8 cellular contexts compared by ENCODE assay signal in genomic region chr19:16571689-16572331, GRCh38. TPM values are rescaled to one million over a fixed set of nuclear protein-coding genes. Genes with fewer than 3 reads are reported as not detected.
DNase-seq lines count a peak whose midpoint lies in the region; ATAC-seq and TF ChIP-seq lines count a peak whose summit lies in the region.

No MANE protein-coding gene starts in this region.

- intact Hi-C loops in esophagus muscularis mucosa (cut with DNase I): loop anchor here (5.0 kb wide), 1 partner anchor 55 kb away; the partner anchor contains the start of gene MED26

- no peaks in the 10 kb centered on the region for H3K27me3 ChIP-seq in esophagus muscularis mucosa

- DNase-seq in AG08395 (ENCODE audit: low spot score) (peak; percentile 19), UCSD-AML1 (lab: John Stamatoyannopoulos, UW; ENCODE audit: unreplicated experiment) (peak; percentile 45), esophagus muscularis mucosa (ENCODE audit: extremely low spot score) (no peak), omental fat pad (ENCODE audit: low spot score) (no peak), NCI-H524 (lab: John Stamatoyannopoulos, UW) (no peak)
- DNase-seq in NK-92 treated with Interleukin-12 subunit alpha and Interleukin-12 subunit beta, amount 100 ng/mL, for 24 hours (lab: John Stamatoyannopoulos, UW): no peak

- TF ChIP-seq EP300 in esophagus muscularis mucosa (IDR thresholded peaks at IDR 0.05): no peak

- no peaks in the 10 kb centered on the region for H3K9me3 ChIP-seq in esophagus muscularis mucosa

- TF ChIP-seq POLR2A in esophagus muscularis mucosa (IDR thresholded peaks at IDR 0.05; ENCODE audit: low read depth): no peak

- WGBS in esophagus muscularis mucosa: under 1% methylated on average over 19 of the region's 80 CpGs

- H3K4me1 ChIP-seq in esophagus muscularis mucosa: peaks cover 25 to 72% (median 47%) of the 10 kb centered on the region in 4 donors

- H3K27ac ChIP-seq in esophagus muscularis mucosa (replicated peaks in 1 of 4): peak overlapping the region; percentile 78 to 91 (median 81)

- ATAC-seq in GM18858 (IDR thresholded peaks at IDR 0.05; ENCODE audit: unreplicated experiment) (peak; percentile 14), HG03135 (IDR thresholded peaks at IDR 0.05; ENCODE audit: unreplicated experiment) (peak; percentile 22), omental fat pad (ENCODE audit: low FRiP score) (peak; percentile 12)

- peak overlapping the region; percentile 68 to 97 (median 72) for H3K4me3 ChIP-seq in esophagus muscularis mucosa

- H3K36me3 ChIP-seq in esophagus muscularis mucosa: peaks cover 25 to 56% (median 44%) of the 10 kb centered on the region in 4 donors

- TF ChIP-seq CTCF in esophagus muscularis mucosa (IDR thresholded peaks at IDR 0.05) (no peak), omental fat pad (IDR thresholded peaks at IDR 0.05) (no peak)

RNA-seq across cellular contexts. Expression of gene SLC35E1, which starts 0.4 kb away (rescaled TPM):
- total RNA-seq in esophagus muscularis mucosa (10 to 100 TPM; 22.8 to 39.7 (median 34.0) TPM), omental fat pad (10 to 100 TPM; 22.9 to 46.3 (median 36.1) TPM)

RNA-seq across cellular contexts. Expression of gene CHERP, which starts 29.6 kb away (rescaled TPM):
- 10 to 100 TPM in 3 of 4 donors, 1 to 10 TPM in 1; 9.1 to 18.0 (median 12.9) TPM for total RNA-seq in esophagus muscularis mucosa
- 10 to 100 TPM in 2 of 4 donors, 1 to 10 TPM in 2; 5.9 to 25.1 (median 10.8) TPM for total RNA-seq in omental fat pad

RNA-seq across cellular contexts. Expression of gene MED26, which starts 56.2 kb away (rescaled TPM):
- total RNA-seq in esophagus muscularis mucosa (10 to 100 TPM in 2 of 4 donors, 1 to 10 TPM in 2; 4.2 to 11.7 (median 8.8) TPM), omental fat pad (10 to 100 TPM in 1 of 4 donors, 1 to 10 TPM in 3; 7.2 to 15.5 (median 8.2) TPM)

Comparison
In these comparisons a context has a peak if more than half of its experiments do, and no peak if none do; other contexts are left out.
1. DNase-seq: peak in AG08395 (single experiment) and UCSD-AML1 (single experiment); none in esophagus muscularis mucosa (single experiment), omental fat pad (single experiment), NK-92 treated with Interleukin-12 subunit alpha and Interleukin-12 subunit beta, amount 100 ng/mL, for 24 hours (single experiment) and NCI-H524 (0 of 2).
2. Peak in every context shown above with its lines, with median percentiles within 50 percentile points of each other: ATAC-seq.